In the genomic region with DNA sequence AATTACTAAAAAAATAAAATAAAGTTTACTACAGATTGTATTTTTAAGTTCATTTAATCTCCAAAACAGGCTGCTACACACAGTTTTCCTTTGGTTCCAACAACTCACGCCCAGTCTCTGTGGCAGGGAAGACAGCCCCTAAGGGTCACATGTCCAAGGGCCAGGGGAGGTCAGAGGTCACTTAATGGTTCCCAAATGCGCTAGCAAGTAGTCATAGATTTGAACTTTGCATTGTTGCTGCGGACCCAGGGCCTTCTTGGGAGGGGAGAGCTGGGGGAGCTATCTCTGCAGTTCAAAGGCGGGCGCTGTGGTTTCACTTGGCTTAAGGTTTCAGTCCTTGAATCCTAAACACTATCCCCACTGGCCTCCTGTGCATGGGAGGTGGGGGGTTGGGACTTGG, we compare ENCODE assay signal across 16 cellular contexts.
DNase-seq lines count a peak whose midpoint lies in the region; ATAC-seq and TF ChIP-seq lines count a peak whose summit lies in the region.
"Had no signal": no experiment of that assay in that cellular context is flagged by ENCODE, and none has a peak within 500 bp of the region (broad histone marks: within the 10 kb centered on the region; RNA-seq: fewer than 3 reads in every experiment).

No MANE protein-coding gene starts in this region.

- no peak for TF ChIP-seq POLR2A in prostate gland (IDR thresholded peaks at IDR 0.05)
- no peak for TF ChIP-seq POLR2A in GM18505 (IDR thresholded peaks at IDR 0.05; ENCODE audit: borderline replicate concordance, extremely low read depth, insufficient read depth, insufficient read length)

- ATAC-seq in WTC11 (no peak), HG03439 (IDR thresholded peaks at IDR 0.05; ENCODE audit: unreplicated experiment) (no peak), GM18870 (IDR thresholded peaks at IDR 0.05; ENCODE audit: unreplicated experiment) (no peak), GM18505 (IDR thresholded peaks at IDR 0.05; ENCODE audit: unreplicated experiment) (no peak)

- 83% methylated on average over 5 of the region's 5 CpGs for WGBS in prostate gland

- no peak overlapping the region for H3K4me3 ChIP-seq in prostate gland
- H3K4me3 ChIP-seq: cardiac muscle cell had no signal

- POLR2A ChIA-PET in WTC11 (lab: Charles Lee), result interaction anchor here (1.0 kb wide), 1 partner anchor 75 kb away, joined by 3 read pairs; the partner anchor contains the start of gene ZNF532

- CTCF ChIA-PET in WTC11 (lab: Charles Lee), result no interaction called here

- no peaks in the 10 kb centered on the region for H3K9me3 Mint-ChIP-seq in WTC11
- H3K9me3 Mint-ChIP-seq: activated CD4-positive, alpha-beta memory T cell treated with anti-CD3 and anti-CD28 coated beads for 36 hours had no signal

- intact Hi-C loops in prostate gland (cut with DNase I), result loop anchor here (10.0 kb wide), 1 partner anchor 175 kb away; no protein-coding TSS in a partner anchor

- no peak overlapping the region for H3K4me3 Mint-ChIP-seq in WTC11
- H3K4me3 Mint-ChIP-seq: activated CD4-positive, alpha-beta memory T cell treated with anti-CD3 and anti-CD28 coated beads for 36 hours had no signal

- H3K27ac ChIP-seq in C4-2B, result peak overlapping the region; percentile 90
- H3K27ac ChIP-seq in prostate gland, result peak overlapping the region; percentile 86 to 95
- H3K27ac ChIP-seq: cardiac muscle cell, neutrophil had no signal

- no peaks in the 10 kb centered on the region; the same call in 1 of the 2 replicates for H3K27me3 Mint-ChIP-seq in WTC11 (ENCODE audit: low read depth)

- no peaks in the 10 kb centered on the region for H3K9me3 ChIP-seq in prostate gland
- H3K9me3 ChIP-seq: neutrophil had no signal

- H3K36me3 Mint-ChIP-seq in WTC11, result no peaks in the 10 kb centered on the region
- H3K36me3 Mint-ChIP-seq: activated CD4-positive, alpha-beta memory T cell treated with anti-CD3 and anti-CD28 coated beads for 36 hours had no signal

- TF ChIP-seq CTCF in C4-2B (conservative IDR thresholded peaks at IDR 0.05) (no peak), WTC11 (IDR thresholded peaks at IDR 0.05) (no peak), prostate gland (IDR thresholded peaks at IDR 0.05) (no peak)

- no peaks in the 10 kb centered on the region for H3K27me3 ChIP-seq in prostate gland (replicated peaks; ENCODE audit: insufficient read depth)
- H3K27me3 ChIP-seq: cardiac muscle cell, neutrophil had no signal

- no peak for DNase-seq in WTC11 (ENCODE audit: low spot score)
- DNase-seq in iris pigment epithelial cell (ENCODE audit: low read depth), result peak; percentile 34
- DNase-seq in prostate gland (ENCODE audit: low spot score), result no peak
- no peak for DNase-seq in NCI-H2196 (lab: John Stamatoyannopoulos, UW; ENCODE audit: unreplicated experiment)
- DNase-seq: activated CD4-positive, alpha-beta memory T cell treated with anti-CD3 and anti-CD28 coated beads for 36 hours; DMS79; NCI-H1092 treated with DMSO at 0.1 percent for 48 hours; RPMI8226; stimulated activated CD4-positive, alpha-beta T cell treated with anti-CD3 and anti-CD28 coated beads, Interleukin-15, amount 100 ng/mL, for 24 hours; stimulated activated CD8-positive, alpha-beta memory T cell treated with anti-CD3 and anti-CD28 coated beads, Interleukin-4, amount 100 ng/mL, for 48 hours had no signal

- H3K36me3 ChIP-seq in prostate gland, result no peaks in the 10 kb centered on the region
- H3K36me3 ChIP-seq: cardiac muscle cell, neutrophil had no signal

- peaks cover 52% of the 10 kb centered on the region for H3K4me1 Mint-ChIP-seq in WTC11

- peaks cover 31% of the 10 kb centered on the region for H3K4me1 ChIP-seq in prostate gland (replicated peaks)

- H3K27ac Mint-ChIP-seq in WTC11, result no peak overlapping the region
- H3K27ac Mint-ChIP-seq: activated CD4-positive, alpha-beta memory T cell treated with anti-CD3 and anti-CD28 coated beads for 36 hours had no signal

TF ChIP-seq in WTC11, 78 proteins besides CTCF, POLR2A, EP300 and RAD21:
- TF ChIP-seq, protein P1, sequence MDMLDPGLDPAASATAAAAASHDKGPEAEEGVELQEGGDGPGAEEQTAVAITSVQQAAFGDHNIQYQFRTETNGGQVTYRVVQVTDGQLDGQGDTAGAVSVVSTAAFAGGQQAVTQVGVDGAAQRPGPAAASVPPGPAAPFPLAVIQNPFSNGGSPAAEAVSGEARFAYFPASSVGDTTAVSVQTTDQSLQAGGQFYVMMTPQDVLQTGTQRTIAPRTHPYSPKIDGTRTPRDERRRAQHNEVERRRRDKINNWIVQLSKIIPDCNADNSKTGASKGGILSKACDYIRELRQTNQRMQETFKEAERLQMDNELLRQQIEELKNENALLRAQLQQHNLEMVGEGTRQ (CRISPR knock-in tag; IDR thresholded peaks at IDR 0.05), result peak; percentile 63
- no peak for TF ChIP-seq ZNF532 (CRISPR knock-in tag; IDR thresholded peaks at IDR 0.05; ENCODE audit: borderline replicate concordance)
- TF ChIP-seq, protein P2, sequence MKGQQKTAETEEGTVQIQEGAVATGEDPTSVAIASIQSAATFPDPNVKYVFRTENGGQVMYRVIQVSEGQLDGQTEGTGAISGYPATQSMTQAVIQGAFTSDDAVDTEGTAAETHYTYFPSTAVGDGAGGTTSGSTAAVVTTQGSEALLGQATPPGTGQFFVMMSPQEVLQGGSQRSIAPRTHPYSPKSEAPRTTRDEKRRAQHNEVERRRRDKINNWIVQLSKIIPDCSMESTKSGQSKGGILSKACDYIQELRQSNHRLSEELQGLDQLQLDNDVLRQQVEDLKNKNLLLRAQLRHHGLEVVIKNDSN (CRISPR knock-in tag; IDR thresholded peaks at IDR 0.05), result 0 out of 2 replicates have a peak, but pooled peaks have one; percentile 26
TF ChIP-seq in WTC11: peak in this region for 2.
